ENCODE assay signal across 1 cellular context in genomic region chr22:46538816-46539163, GRCh38.
TF ChIP-seq lines count a peak whose summit lies in the region.

No MANE protein-coding gene starts in this region.

TF ChIP-seq in HEK293, 187 proteins besides CTCF, POLR2A, EP300 and RAD21 (continued from another document):
- TF ChIP-seq, protein P1, sequence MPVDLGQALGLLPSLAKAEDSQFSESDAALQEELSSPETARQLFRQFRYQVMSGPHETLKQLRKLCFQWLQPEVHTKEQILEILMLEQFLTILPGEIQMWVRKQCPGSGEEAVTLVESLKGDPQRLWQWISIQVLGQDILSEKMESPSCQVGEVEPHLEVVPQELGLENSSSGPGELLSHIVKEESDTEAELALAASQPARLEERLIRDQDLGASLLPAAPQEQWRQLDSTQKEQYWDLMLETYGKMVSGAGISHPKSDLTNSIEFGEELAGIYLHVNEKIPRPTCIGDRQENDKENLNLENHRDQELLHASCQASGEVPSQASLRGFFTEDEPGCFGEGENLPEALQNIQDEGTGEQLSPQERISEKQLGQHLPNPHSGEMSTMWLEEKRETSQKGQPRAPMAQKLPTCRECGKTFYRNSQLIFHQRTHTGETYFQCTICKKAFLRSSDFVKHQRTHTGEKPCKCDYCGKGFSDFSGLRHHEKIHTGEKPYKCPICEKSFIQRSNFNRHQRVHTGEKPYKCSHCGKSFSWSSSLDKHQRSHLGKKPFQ (tag by site-specific recombination; IDR thresholded peaks at IDR 0.05): no peak
